1 cellular context compared by ENCODE assay signal in the genomic region with DNA sequence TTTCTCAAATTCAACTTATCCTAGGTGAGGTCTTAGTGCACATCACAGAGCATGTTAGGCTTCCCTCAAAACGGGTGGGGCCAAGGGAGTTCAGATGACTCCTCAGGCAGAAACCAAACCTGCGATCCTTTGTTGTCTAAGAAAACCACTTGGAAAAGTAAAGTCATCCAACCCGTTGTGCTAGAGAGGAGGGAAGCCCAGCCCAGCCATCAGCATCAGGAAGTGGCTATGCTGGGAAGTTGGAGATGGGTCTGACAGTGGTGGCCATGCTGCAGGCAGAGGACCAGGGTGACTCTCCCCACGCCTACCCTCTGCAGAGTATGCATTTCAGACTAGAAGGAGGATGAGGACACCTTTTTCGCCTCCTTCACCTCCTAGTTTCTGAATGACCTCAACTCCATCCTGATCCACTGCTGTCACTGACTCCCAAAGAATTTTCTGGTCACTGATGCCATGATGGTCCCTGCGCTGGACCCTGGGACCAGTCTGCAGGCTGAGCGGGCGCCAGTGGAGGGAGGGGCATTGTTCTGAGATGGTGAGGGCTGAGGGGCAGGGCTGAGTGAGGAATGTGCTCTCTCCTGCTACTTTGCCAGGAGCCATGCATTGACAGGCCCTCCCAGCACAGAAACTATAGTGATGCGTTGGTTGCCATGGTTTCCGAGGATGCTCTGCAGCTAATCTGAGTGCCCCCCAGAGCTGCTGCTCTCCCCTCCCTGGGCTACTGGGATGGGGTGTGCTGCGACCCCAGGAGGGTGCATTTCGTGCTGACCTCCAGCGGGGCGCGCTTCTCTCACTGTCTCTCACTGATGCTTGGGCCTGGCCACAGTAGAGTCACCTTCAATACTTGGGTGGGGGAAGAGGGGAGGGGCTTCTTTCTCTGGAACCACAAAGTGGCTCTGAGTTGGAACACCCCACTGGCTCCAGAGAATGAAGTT.
TF ChIP-seq lines count a peak whose summit lies in the region.

No MANE protein-coding gene starts in this region.

TF ChIP-seq in K562, 482 proteins besides CTCF, POLR2A, EP300 and RAD21:
- TF ChIP-seq RFX1 (IDR thresholded peaks at IDR 0.05) (peak; percentile 75), KDM4B (IDR thresholded peaks at IDR 0.05; ENCODE audit: borderline replicate concordance in 2 of 2, low read depth in 1 of 2) (no peak)
